In genomic region chr3:172622916-172623700, GRCh38 we compare ENCODE assay signal across 8 cellular contexts.
DNase-seq lines count a peak whose midpoint lies in the region; ATAC-seq, FAIRE-seq and TF ChIP-seq lines count a peak whose summit lies in the region.

No MANE protein-coding gene starts in this region.

- H2BK120ac ChIP-seq in IMR-90 (ENCODE audit: low read depth, low read length) = no peak overlapping the region
- H2BK120ac ChIP-seq in mesenchymal stem cell (ENCODE audit: low read depth, low read length) = no peak overlapping the region

- no peak overlapping the region for H3K18ac ChIP-seq in IMR-90 (ENCODE audit: low read depth, low read length)
- H3K18ac ChIP-seq in mesenchymal stem cell (ENCODE audit: low read depth in 1 of 2, low read length in 2 of 2) = no peak overlapping the region

- H3K36me3 ChIP-seq in IMR-90 (ENCODE audit: control insufficient read depth, insufficient read depth, low read length) (no peaks in the 10 kb centered on the region), mesenchymal stem cell (ENCODE audit: control insufficient read depth in 1 of 2, insufficient read depth in 2 of 2, low read depth in 1 of 2, low read length in 2 of 2) (no peaks in the 10 kb centered on the region)

- no peak for FAIRE-seq in urothelium cell line (lab: Jason Lieb, UNC)

- dilution Hi-C loops in IMR-90 (cut with HindIII; ENCODE audit: low sequenced_read_pairs, unreplicated experiment) = no loop called here

- TF ChIP-seq RAD21 in IMR-90 (IDR thresholded peaks at IDR 0.05; ENCODE audit: low read length) = peak; percentile 59

- TF ChIP-seq CTCF in IMR-90 (conservative IDR thresholded peaks at IDR 0.05; ENCODE audit: low read depth, low read length) = peak; percentile 66

- H3K27me3 Mint-ChIP-seq in T-helper 17 cell = peaks cover 6% of the 10 kb centered on the region

- peaks cover 5% of the 10 kb centered on the region for H3K36me3 Mint-ChIP-seq in T-helper 17 cell (ENCODE audit: low read depth)

- H4K8ac ChIP-seq in IMR-90 (ENCODE audit: low read depth in 2 of 2, low read length in 2 of 2) (no peak overlapping the region), mesenchymal stem cell (ENCODE audit: low read length) (no peak overlapping the region)

- intact Hi-C loops in IMR-90 (cut with micrococcal nuclease) = loop anchor here (1.0 kb wide), 1 partner anchor 133 kb away; no protein-coding TSS in a partner anchor

- no peak overlapping the region for H3K27ac ChIP-seq in IMR-90 (ENCODE audit: insufficient read depth, low read length)
- peak overlapping the region; percentile 69 for H3K27ac ChIP-seq in mesenchymal stem cell (ENCODE audit: low read length, poor library complexity, severe bottlenecking)

- H4K20me1 ChIP-seq in IMR-90 (ENCODE audit: insufficient read depth, low read length) = no peaks in the 10 kb centered on the region

- H3K4me3 Mint-ChIP-seq in T-helper 17 cell = no peak overlapping the region

- ATAC-seq in IMR-90 (ENCODE audit: low read depth) = peak; percentile 44; the same call in 1 of the 2 replicates
- ATAC-seq in T-helper 17 cell = peak; percentile 57

- H3K23ac ChIP-seq in IMR-90 (ENCODE audit: low read depth, low read length) (no peak overlapping the region), mesenchymal stem cell (ENCODE audit: low read length in 2 of 2) (no peak overlapping the region)

- H3K4ac ChIP-seq in IMR-90 (ENCODE audit: low read depth, low read length) (peak overlapping the region; percentile 25; the same call in 1 of the 2 replicates), mesenchymal stem cell (ENCODE audit: low read depth in 1 of 2, low read length in 2 of 2) (no peak overlapping the region)

- H3K4me2 ChIP-seq in IMR-90 (ENCODE audit: low read depth, low read length) (peak overlapping the region; percentile 8; the same call in 1 of the 2 replicates), mesenchymal stem cell (ENCODE audit: low read length, poor library complexity, severe bottlenecking) (peak overlapping the region; percentile 12)

- H3K27me3 ChIP-seq in IMR-90 (ENCODE audit: control insufficient read depth, insufficient read depth, low read length) (no peaks in the 10 kb centered on the region), mesenchymal stem cell (ENCODE audit: control insufficient read depth in 1 of 2, insufficient read depth in 1 of 2, low read length in 2 of 2) (no peaks in the 10 kb centered on the region)

- H2AK5ac ChIP-seq in IMR-90 (ENCODE audit: low read depth, low read length) (peak overlapping the region; percentile 88), mesenchymal stem cell (ENCODE audit: low read length, severe bottlenecking) (peak overlapping the region; percentile 92)

- H4K91ac ChIP-seq in IMR-90 (ENCODE audit: insufficient read depth, low read depth, low read length) = no peak overlapping the region
- H4K91ac ChIP-seq in mesenchymal stem cell (ENCODE audit: low read length) = no peak overlapping the region

- H3K56ac ChIP-seq in IMR-90 (ENCODE audit: extremely low read depth, insufficient read depth, low read length) = no peak overlapping the region

- H2AK9ac ChIP-seq in IMR-90 (replicated peaks; ENCODE audit: low read depth, low read length, poor library complexity) = no peak overlapping the region

- WGBS in IMR-90 (ENCODE audit: extremely low coverage in 2 of 2, insufficient read length in 1 of 2), 2 experiments = 100% methylated on average over 1 of the region's 10 CpGs; no CpG with 5 or more reads in 1 of the 2 experiments
- WGBS in mesenchymal stem cell = 76% methylated on average over 4 of the region's 10 CpGs

- peaks cover 14% of the 10 kb centered on the region for H3K4me1 ChIP-seq in IMR-90 (ENCODE audit: control insufficient read depth, insufficient read depth, low read length)
- peaks cover 3% of the 10 kb centered on the region for H3K4me1 ChIP-seq in mesenchymal stem cell (ENCODE audit: control insufficient read depth, insufficient read depth, low read depth, low read length)

- H3K9ac ChIP-seq in IMR-90 (ENCODE audit: low read depth, low read length) (no peak overlapping the region), mesenchymal stem cell (ENCODE audit: low read length) (peak overlapping the region; percentile 70)

- H2BK5ac ChIP-seq in IMR-90 (ENCODE audit: low read depth, low read length, poor library complexity, severe bottlenecking) (no peak overlapping the region), mesenchymal stem cell (ENCODE audit: low read depth, low read length, poor library complexity, severe bottlenecking) (peak overlapping the region; percentile 61)

- H3K4me1 Mint-ChIP-seq in T-helper 17 cell = peaks cover 2% of the 10 kb centered on the region

- no TSS peak for BruUV-seq in IMR-90 (replicated peaks; lab: Mats Ljungman, UMichigan)

- H3K79me1 ChIP-seq in IMR-90 (ENCODE audit: low read depth in 1 of 2, low read length in 2 of 2) (no peaks in the 10 kb centered on the region), mesenchymal stem cell (replicated peaks; ENCODE audit: low read length, poor library complexity, severe bottlenecking) (no peaks in the 10 kb centered on the region)

- H3K14ac ChIP-seq in IMR-90 (replicated peaks; ENCODE audit: low read depth, low read length) (no peak overlapping the region), mesenchymal stem cell (ENCODE audit: low read length in 2 of 2) (no peak overlapping the region)

- no peak overlapping the region for H3K4me3 ChIP-seq in IMR-90 (ENCODE audit: insufficient read depth, low read depth, low read length)
- H3K4me3 ChIP-seq in mesenchymal stem cell (ENCODE audit: insufficient read depth in 1 of 2, low read depth in 1 of 2, low read length in 2 of 2) = no peak overlapping the region

- in situ Hi-C loops in IMR-90 (cut with MboI; ENCODE audit: low sequenced_read_pairs) = no loop called here

- no peak for TF ChIP-seq POLR2A in IMR-90 (IDR thresholded peaks at IDR 0.05; ENCODE audit: low read depth, low read length)

- H2BK15ac ChIP-seq in IMR-90 (ENCODE audit: low read depth, low read length) (no peak overlapping the region), mesenchymal stem cell (ENCODE audit: low read depth, poor library complexity, severe bottlenecking) (no peak overlapping the region)

- POLR2A ChIA-PET in IMR-90 (lab: Charles Lee; ENCODE audit: unreplicated experiment) = interaction anchor here (0.6 kb wide), 2 partner anchors 8 to 1310 kb away, joined by 7 to 10 read pairs; no protein-coding TSS in a partner anchor

- H2AFZ ChIP-seq in IMR-90 (replicated peaks; ENCODE audit: low read length, poor library complexity) = no peak overlapping the region
- no peak overlapping the region for H2AFZ ChIP-seq in mesenchymal stem cell (ENCODE audit: low read depth, low read length)

- H4K5ac ChIP-seq in IMR-90 (ENCODE audit: low read depth, low read length) = no peak overlapping the region

- DNase-seq in DMS153 treated with DMSO at 0.1 percent for 48 hours (lab: John Stamatoyannopoulos, UW; ENCODE audit: unreplicated experiment) (peak; percentile 53), IMR-90 (peak; percentile 71), T-helper 17 cell (peak in 1 of 3 donors; percentile 24), dedifferentiated amniotic fluid mesenchymal stem cell (ENCODE audit: extremely low spot score) (peak; percentile 33), mesenchymal stem cell (peak; percentile 44), urothelium cell line (ENCODE audit: low spot score) (peak; percentile 31), OCI-M2 (lab: John Stamatoyannopoulos, UW; ENCODE audit: unreplicated experiment) (no peak), cerebellar nuclear complex (lab: John Stamatoyannopoulos, UW) (no peak)

- peaks cover 11% of the 10 kb centered on the region; the same call in 1 of the 2 replicates for H3K9me1 ChIP-seq in IMR-90 (ENCODE audit: insufficient read depth, low read length)

- H2BK12ac ChIP-seq in mesenchymal stem cell (ENCODE audit: low read length in 2 of 2) = no peak overlapping the region

- no peak overlapping the region for H2BK20ac ChIP-seq in IMR-90 (ENCODE audit: low read depth, low read length)

- H3K9me3 ChIP-seq in IMR-90 (ENCODE audit: control insufficient read depth, insufficient read depth, low read length) (no peaks in the 10 kb centered on the region), T-helper 17 cell (ENCODE audit: control insufficient read depth, low read length, poor library complexity, severe bottlenecking) (no peaks in the 10 kb centered on the region), mesenchymal stem cell (ENCODE audit: control insufficient read depth, low read length) (no peaks in the 10 kb centered on the region)

- CTCF ChIA-PET in IMR-90 (lab: Yijun Ruan, JAX) = interaction anchor here (0.6 to 1.0 kb wide), 8 partner anchors 15 to 979 kb away, joined by 3 to 6 read pairs (median 3); no protein-coding TSS in a partner anchor

- H3K27ac Mint-ChIP-seq in T-helper 17 cell = peak overlapping the region; percentile 73

TF ChIP-seq in IMR-90, 13 proteins besides CTCF, POLR2A, EP300 and RAD21:
- no peak for TF ChIP-seq NFE2L2 (IDR thresholded peaks at IDR 0.05; ENCODE audit: low read depth, low read length)
- TF ChIP-seq SMC3 (IDR thresholded peaks at IDR 0.05; ENCODE audit: low read depth, low read length) = peak; percentile 57

Comparison
In these comparisons a context has a peak if more than half of its experiments do, and no peak if none do; other contexts are left out.
1. DNase-seq: peak in DMS153 treated with DMSO at 0.1 percent for 48 hours (single experiment), IMR-90 (single experiment), dedifferentiated amniotic fluid mesenchymal stem cell (single experiment), mesenchymal stem cell (single experiment) and urothelium cell line (single experiment); none in OCI-M2 (single experiment) and cerebellar nuclear complex (0 of 2).